Comparison of ENCODE assay signal across 23 cellular contexts in genomic region chr17:43632231-43632630, GRCh38. TPM values are rescaled to one million over a fixed set of nuclear protein-coding genes. Genes with fewer than 3 reads are reported as not detected.
DNase-seq lines count a peak whose midpoint lies in the region; ATAC-seq, FAIRE-seq and TF ChIP-seq lines count a peak whose summit lies in the region.
"Had no signal": no experiment of that assay in that cellular context is flagged by ENCODE, and none has a peak within 500 bp of the region (broad histone marks: within the 10 kb centered on the region; RNA-seq: fewer than 3 reads in every experiment).

No MANE protein-coding gene starts in this region.

- TF ChIP-seq POLR2A in stomach (IDR thresholded peaks at IDR 0.05) (no peak), erythroblast (IDR thresholded peaks at IDR 0.05; ENCODE audit: low read length) (no peak)

- H2BK12ac ChIP-seq in trophoblast cell (ENCODE audit: low read length): peak overlapping the region; percentile 19

- H3K4me2 ChIP-seq in GM23338: no peak overlapping the region
- H3K4me2 ChIP-seq in trophoblast cell (ENCODE audit: low read length): no peak overlapping the region

- H4K91ac ChIP-seq in trophoblast cell (ENCODE audit: low read depth, low read length): peak overlapping the region; percentile 45

- H3K27me3 ChIP-seq in GM23338 (ENCODE audit: insufficient read depth): no peaks in the 10 kb centered on the region
- no peaks in the 10 kb centered on the region for H3K27me3 ChIP-seq in endodermal cell (ENCODE audit: control insufficient read depth, insufficient read depth, low read length, poor library complexity, severe bottlenecking)
- no peaks in the 10 kb centered on the region for H3K27me3 ChIP-seq in trophoblast cell (ENCODE audit: insufficient read depth, low read length)
- H3K27me3 ChIP-seq in stomach: peaks cover 0 to 16% (median 0%) of the 10 kb centered on the region in 3 donors
- H3K27me3 ChIP-seq: BLaER1 had no signal

- peaks cover 6% of the 10 kb centered on the region; the same call in 1 of the 2 replicates for H3K4me1 ChIP-seq in GM23338 (ENCODE audit: insufficient read depth)
- H3K4me1 ChIP-seq in endodermal cell (ENCODE audit: control insufficient read depth, insufficient read depth, low read length): peaks cover 8% of the 10 kb centered on the region
- peaks cover 19 to 20% of the 10 kb centered on the region in 2 experiments for H3K4me1 ChIP-seq in trophoblast cell (ENCODE audit: control insufficient read depth in 1 of 2, insufficient read depth in 2 of 2, low read length in 2 of 2)
- H3K4me1 ChIP-seq in kidney (ENCODE audit: control insufficient read depth in 1 of 2, insufficient read depth in 1 of 2, low read depth in 1 of 2, low read length in 2 of 2): peaks cover 0 to 3% of the 10 kb centered on the region in 2 donors
- peaks cover 0 to 21% (median 8%) of the 10 kb centered on the region in 4 donors for H3K4me1 ChIP-seq in stomach
- H3K4me1 ChIP-seq: HAP-1 had no signal

- H3K18ac ChIP-seq in trophoblast cell (ENCODE audit: low read length): no peak overlapping the region

- H3K27ac ChIP-seq in GM23338 (ENCODE audit: low read depth) (no peak overlapping the region), endodermal cell (ENCODE audit: low read depth, low read length) (no peak overlapping the region), trophoblast cell (ENCODE audit: low read depth, low read length) (no peak overlapping the region), kidney (ENCODE audit: low read depth in 2 of 2, low read length in 2 of 2) (no peak overlapping the region), stomach (no peak overlapping the region)
- H3K27ac ChIP-seq: BLaER1, C4-2B had no signal

- no peaks in the 10 kb centered on the region for H4K20me1 ChIP-seq in GM23338 (replicated peaks; ENCODE audit: insufficient read depth)
- H4K20me1 ChIP-seq: BLaER1 had no signal

- H3K4me1 Mint-ChIP-seq in GM23338: peaks cover 12% of the 10 kb centered on the region
- H3K4me1 Mint-ChIP-seq in endodermal cell: peaks cover 21% of the 10 kb centered on the region
- H3K4me1 Mint-ChIP-seq in neural crest cell: peaks cover 50% of the 10 kb centered on the region
- no peaks in the 10 kb centered on the region for H3K4me1 Mint-ChIP-seq in stimulated activated memory B cell treated with anti-CD40 and anti-IgM and Interleukin-4, amounts not matched to agents 10 μg/mL and 1 μg/mL and 100 μg/mL, for 72 hours
- H3K4me1 Mint-ChIP-seq: CD4-positive, CD25-positive, alpha-beta regulatory T cell had no signal

- H3K79me2 ChIP-seq in GM23338 (replicated peaks; ENCODE audit: insufficient read depth) (no peaks in the 10 kb centered on the region), trophoblast cell (ENCODE audit: control insufficient read depth, insufficient read depth, low read length, poor library complexity) (no peaks in the 10 kb centered on the region)

- H3K79me1 ChIP-seq in trophoblast cell (ENCODE audit: low read length): peaks cover 10% of the 10 kb centered on the region

- TF ChIP-seq EP300 in stomach (IDR thresholded peaks at IDR 0.05): no peak

- H3F3A ChIP-seq in GM23338 (replicated peaks; ENCODE audit: low read depth): no peaks in the 10 kb centered on the region

- H3K9ac ChIP-seq in endodermal cell (ENCODE audit: extremely low read depth, low read length, poor library complexity, severe bottlenecking): no peak overlapping the region
- H3K9ac ChIP-seq in trophoblast cell (ENCODE audit: low read length): no peak overlapping the region
- no peak overlapping the region for H3K9ac ChIP-seq in kidney (ENCODE audit: low read length in 2 of 2)
- H3K9ac ChIP-seq: BLaER1 had no signal

- H3K27ac Mint-ChIP-seq in GM23338: no peak overlapping the region
- peak overlapping the region; percentile 46 for H3K27ac Mint-ChIP-seq in endodermal cell
- peak overlapping the region; percentile 93 for H3K27ac Mint-ChIP-seq in neural crest cell (ENCODE audit: unreplicated experiment)
- no peak overlapping the region for H3K27ac Mint-ChIP-seq in stimulated activated memory B cell treated with anti-CD40 and anti-IgM and Interleukin-4, amounts not matched to agents 10 μg/mL and 1 μg/mL and 100 μg/mL, for 72 hours
- H3K27ac Mint-ChIP-seq: CD4-positive, CD25-positive, alpha-beta regulatory T cell; CD8-positive, alpha-beta T cell; HFFc6 had no signal

- TF ChIP-seq CTCF in GM23338 (conservative IDR thresholded peaks at IDR 0.05; ENCODE audit: low read depth in 2 of 2) (no peak), endodermal cell (conservative IDR thresholded peaks at IDR 0.05) (no peak), neural crest cell (conservative IDR thresholded peaks at IDR 0.05) (no peak), kidney (IDR thresholded peaks at IDR 0.05; ENCODE audit: borderline replicate concordance, extremely low read depth, insufficient read depth) (no peak), stomach (IDR thresholded peaks at IDR 0.05) (no peak)

- H3K27me3 Mint-ChIP-seq in GM23338 (ENCODE audit: insufficient read depth, low read depth, poor library complexity) (peaks cover 12% of the 10 kb centered on the region), endodermal cell (ENCODE audit: insufficient read depth) (peaks cover under 1% of the 10 kb centered on the region), neural crest cell (ENCODE audit: low read depth) (no peaks in the 10 kb centered on the region)
- H3K27me3 Mint-ChIP-seq in stimulated activated memory B cell treated with anti-CD40 and anti-IgM and Interleukin-4, amounts not matched to agents 10 μg/mL and 1 μg/mL and 100 μg/mL, for 72 hours: peaks cover 53% of the 10 kb centered on the region

- DNase-seq in GM23338 (ENCODE audit: low spot score) (no peak), endodermal cell (no peak), neural crest cell (ENCODE audit: low read depth, low spot score) (peak; percentile 17), trophoblast cell (no peak), kidney (no peak), stomach (no peak), erythroblast (lab: John Stamatoyannopoulos, UW) (no peak)
- DNase-seq: CD4-positive, CD25-positive, alpha-beta regulatory T cell; CD8-positive, alpha-beta T cell; DMS 273 treated with DMSO at 0.1 percent for 48 hours; DMS79; EL; GDM1; GOT3; HFFc6 had no signal

- 85 to 88% methylated on average over 6 to 10 of the region's 10 CpGs for WGBS in endodermal cell (ENCODE audit: insufficient coverage in 1 of 2, insufficient read length in 1 of 2), 2 experiments
- WGBS in trophoblast cell (ENCODE audit: extremely low coverage, insufficient coverage, insufficient read length): no CpG with 5 or more reads among the region's 10 CpGs
- WGBS in stomach, 5 donors: 79 to 89% (median 86%) methylated on average over 1 to 10 of the region's 10 CpGs

- no peak overlapping the region for H3K4ac ChIP-seq in trophoblast cell (ENCODE audit: low read depth, low read length)

- H3K4me3 Mint-ChIP-seq in GM23338 (no peak overlapping the region), endodermal cell (no peak overlapping the region), neural crest cell (peak overlapping the region; percentile 65)
- no peak overlapping the region for H3K4me3 Mint-ChIP-seq in stimulated activated memory B cell treated with anti-CD40 and anti-IgM and Interleukin-4, amounts not matched to agents 10 μg/mL and 1 μg/mL and 100 μg/mL, for 72 hours
- H3K4me3 Mint-ChIP-seq: CD4-positive, CD25-positive, alpha-beta regulatory T cell; CD8-positive, alpha-beta T cell; HFFc6 had no signal

- H3K36me3 ChIP-seq in GM23338 (ENCODE audit: insufficient read depth) (no peaks in the 10 kb centered on the region), endodermal cell (ENCODE audit: control insufficient read depth, insufficient read depth, low read length) (no peaks in the 10 kb centered on the region), trophoblast cell (ENCODE audit: control insufficient read depth in 1 of 2, insufficient read depth in 2 of 2, low read length in 2 of 2) (no peaks in the 10 kb centered on the region), kidney (ENCODE audit: control insufficient read depth in 1 of 2, insufficient read depth in 2 of 2, low read length in 2 of 2) (no peaks in the 10 kb centered on the region), stomach (no peaks in the 10 kb centered on the region)
- H3K36me3 ChIP-seq: BLaER1, HAP-1 had no signal

- H3K9me3 ChIP-seq in endodermal cell (ENCODE audit: control insufficient read depth, low read length) (no peaks in the 10 kb centered on the region), trophoblast cell (ENCODE audit: insufficient read depth, low read depth, low read length) (no peaks in the 10 kb centered on the region), kidney (ENCODE audit: control insufficient read depth in 1 of 2, low read length in 2 of 2) (no peaks in the 10 kb centered on the region), stomach (no peaks in the 10 kb centered on the region)
- H3K9me3 ChIP-seq: BLaER1, HAP-1 had no signal

- H3K9me3 Mint-ChIP-seq in GM23338 (no peaks in the 10 kb centered on the region), endodermal cell (no peaks in the 10 kb centered on the region), neural crest cell (no peaks in the 10 kb centered on the region)
- H3K9me3 Mint-ChIP-seq in stimulated activated memory B cell treated with anti-CD40 and anti-IgM and Interleukin-4, amounts not matched to agents 10 μg/mL and 1 μg/mL and 100 μg/mL, for 72 hours: no peaks in the 10 kb centered on the region
- H3K9me3 Mint-ChIP-seq: CD4-positive, CD25-positive, alpha-beta regulatory T cell; CD8-positive, alpha-beta T cell; HFFc6 had no signal

- H2AFZ ChIP-seq in GM23338 (0 out of 2 replicates have a peak overlapping the region, but pooled peaks have one; percentile 38), trophoblast cell (ENCODE audit: insufficient read depth, low read length, poor library complexity) (no peak overlapping the region)

- H3K4me3 ChIP-seq in GM23338 (no peak overlapping the region), endodermal cell (ENCODE audit: low read length) (no peak overlapping the region), trophoblast cell (ENCODE audit: low read depth, low read length) (no peak overlapping the region), kidney (ENCODE audit: low read length in 2 of 2) (no peak overlapping the region), stomach (no peak overlapping the region)
- H3K4me3 ChIP-seq: BLaER1, GM12878, HAP-1 had no signal

- no peak overlapping the region for H3K14ac ChIP-seq in trophoblast cell (ENCODE audit: low read length)

- H2BK5ac ChIP-seq in trophoblast cell (ENCODE audit: low read depth, low read length, poor library complexity): no peak overlapping the region

- H4K8ac ChIP-seq in trophoblast cell (ENCODE audit: low read depth, low read length): peak overlapping the region; percentile 9

- H3K9me2 ChIP-seq in GM23338 (ENCODE audit: insufficient read depth): no peaks in the 10 kb centered on the region

- intact Hi-C loops in kidney (cut with DNase I) (no loop called here), stomach (cut with DNase I; ENCODE audit: low total_unique reads) (no loop called here)

- no peak for ATAC-seq in GM23338
- ATAC-seq in stimulated activated memory B cell treated with anti-CD40 and anti-IgM and Interleukin-4, amounts not matched to agents 10 μg/mL and 1 μg/mL and 100 μg/mL, for 72 hours: no peak
- ATAC-seq: CD8-positive, alpha-beta T cell; GM12878 had no signal

- no peak overlapping the region for H3K23ac ChIP-seq in trophoblast cell (ENCODE audit: low read length)

- H2AK5ac ChIP-seq in trophoblast cell (ENCODE audit: low read length): peak overlapping the region; percentile 21

- H2BK120ac ChIP-seq in trophoblast cell (ENCODE audit: insufficient read depth, low read length, poor library complexity): peak overlapping the region; percentile 9

- no peak for FAIRE-seq in kidney (lab: Jason Lieb, UNC)
- FAIRE-seq: D721Med, GM12878, H54 had no signal

- no peak overlapping the region for H4K12ac ChIP-seq in trophoblast cell (ENCODE audit: low read depth, low read length)

- H3K36me3 Mint-ChIP-seq in GM23338 (ENCODE audit: low read depth) (no peaks in the 10 kb centered on the region), endodermal cell (ENCODE audit: low read depth) (no peaks in the 10 kb centered on the region), neural crest cell (ENCODE audit: low read depth) (no peaks in the 10 kb centered on the region)
- no peaks in the 10 kb centered on the region for H3K36me3 Mint-ChIP-seq in stimulated activated memory B cell treated with anti-CD40 and anti-IgM and Interleukin-4, amounts not matched to agents 10 μg/mL and 1 μg/mL and 100 μg/mL, for 72 hours
- H3K36me3 Mint-ChIP-seq: CD4-positive, CD25-positive, alpha-beta regulatory T cell; CD8-positive, alpha-beta T cell had no signal

RNA-seq across cellular contexts. Expression of gene MEOX1, which starts 29.5 kb away (rescaled TPM):
- total RNA-seq in GM23338 (2014; rRNA removed; shearing (Covaris generic)): not detected in 2 replicates
- not detected in 2 replicates for polyA plus RNA-seq in GM23338 (2016; fragmentation: Nextera tagmentation; extraction: Ambion mirVana)
- total RNA-seq in endodermal cell: not detected
- 1.5 TPM for polyA plus RNA-seq in endodermal cell (2013, experiment 1 of 2)
- polyA plus RNA-seq in endodermal cell (2013, experiment 2 of 2): 1.6 TPM
- 1.1 and 1.7 TPM in 2 replicates for total RNA-seq in neural crest cell
- 7.3 and 9.2 TPM in 2 replicates for polyA plus RNA-seq in trophoblast cell (2013)
- total RNA-seq in kidney: 1.4 TPM
- not detected for polyA plus RNA-seq in kidney (ENCODE audit: insufficient read depth, low read depth, low replicate concordance)
- 1 to 10 TPM in 2 of 5 donors, not detected in 3; 2.0 to 5.1 TPM for total RNA-seq in stomach
- 1 to 10 TPM; 1.2 to 3.3 (median 2.6) TPM for polyA plus RNA-seq in stomach
- total RNA-seq: A172, HFFc6 had no signal

Comparison
In these comparisons a context has a peak if more than half of its experiments do, and no peak if none do; other contexts are left out.
1. H3K27ac Mint-ChIP-seq: peak in endodermal cell (single experiment) and neural crest cell (single experiment); none in GM23338 (single experiment) and stimulated activated memory B cell treated with anti-CD40 and anti-IgM and Interleukin-4, amounts not matched to agents 10 μg/mL and 1 μg/mL and 100 μg/mL, for 72 hours (single experiment).